36 cellular contexts compared by ENCODE assay signal in genomic region chr7:126958367-126958766, GRCh38.
"Had no signal": no experiment of that assay in that cellular context is flagged by ENCODE, and none has a peak within 500 bp of the region (broad histone marks: within the 10 kb centered on the region; RNA-seq: fewer than 3 reads in every experiment).

No MANE protein-coding gene starts in this region.

- H3K27ac Mint-ChIP-seq: activated B cell treated with CpG ODN at 0.5 μM for 24 hours; activated CD8-positive, alpha-beta memory T cell treated with anti-CD3 and anti-CD28 coated beads, Interleukin-2, amount 10 ng/mL, durations not matched to agents 7 days and 5 days; activated CD8-positive, alpha-beta T cell treated with anti-CD3 and anti-CD28 coated beads, Interleukin-2, amount 10 ng/mL, durations not matched to agents 7 days and 5 days; activated naive CD4-positive, alpha-beta T cell treated with anti-CD3 and anti-CD28 coated beads for 36 hours; activated naive CD4-positive, alpha-beta T cell treated with anti-CD3 and anti-CD28 coated beads, Interleukin-2, amount 50 U/mL, for 24 hours; activated naive CD8-positive, alpha-beta T cell treated with anti-CD3 and anti-CD28 coated beads for 36 hours; activated T-helper 1 cell treated with anti-CD3 and anti-CD28 coated beads, Interleukin-12 subunit alpha, Interleukin-12 subunit beta, Interleukin-2, Interleukin-4 antibody, amounts not matched to agents 30 ng/mL and 10 ng/mL and 1 ng/mL, durations not matched to agents 14 hours and 24 hours and 36 hours; activated T-helper 2 cell treated with anti-CD3 and anti-CD28 coated beads, Interferon-gamma antibody, Interleukin-2, Interleukin-4, amounts not matched to agents 10 μg/mL and 5 μg/mL and 100 μg/mL, durations not matched to agents 14 hours and 24 hours and 36 hours; T-helper 17 cell; T-helper 2 cell treated with Interferon-gamma antibody and Interleukin-4, amounts not matched to agents 5 μg/mL and 100 μg/mL, for 36 hours had no signal

- H3K4me1 Mint-ChIP-seq: activated B cell treated with CpG ODN at 0.5 μM for 24 hours; activated CD8-positive, alpha-beta memory T cell treated with anti-CD3 and anti-CD28 coated beads, Interleukin-2, amount 10 ng/mL, durations not matched to agents 7 days and 5 days; activated naive CD4-positive, alpha-beta T cell treated with anti-CD3 and anti-CD28 coated beads, Interleukin-2, amount 50 U/mL, for 24 hours; activated naive CD8-positive, alpha-beta T cell treated with anti-CD3 and anti-CD28 coated beads for 36 hours; activated naive CD8-positive, alpha-beta T cell treated with anti-CD3 and anti-CD28 coated beads, Interleukin-2, amount 50 U/mL, for 24 hours; T-helper 17 cell had no signal

- ATAC-seq: activated CD4-positive, CD25-positive, alpha-beta regulatory T cell treated with anti-CD3 and anti-CD28 coated beads, Interleukin-2, amount 50 U/mL, for 24 hours; activated CD8-positive, alpha-beta memory T cell treated with anti-CD3 and anti-CD28 coated beads, Interleukin-2, amount 10 ng/mL, durations not matched to agents 7 days and 5 days; activated CD8-positive, alpha-beta T cell treated with anti-CD3 and anti-CD28 coated beads, Interleukin-2, amount 10 ng/mL, durations not matched to agents 7 days and 5 days; activated naive CD8-positive, alpha-beta T cell treated with anti-CD3 and anti-CD28 coated beads, Interleukin-2, amount 50 U/mL, for 24 hours; body of pancreas; gastroesophageal sphincter; T-helper 17 cell had no signal

- H3K4me1 ChIP-seq: adrenal gland, body of pancreas, esophagus squamous epithelium, gastroesophageal sphincter had no signal

- H3K4me3 ChIP-seq: adrenal gland, body of pancreas, esophagus squamous epithelium, gastroesophageal sphincter had no signal

- H3K36me3 Mint-ChIP-seq: activated CD8-positive, alpha-beta memory T cell treated with anti-CD3 and anti-CD28 coated beads, Interleukin-2, amount 10 ng/mL, durations not matched to agents 7 days and 5 days; activated naive CD4-positive, alpha-beta T cell treated with anti-CD3 and anti-CD28 coated beads, Interleukin-2, amount 50 U/mL, for 24 hours; activated naive CD8-positive, alpha-beta T cell treated with anti-CD3 and anti-CD28 coated beads for 36 hours had no signal

- H3K9me3 Mint-ChIP-seq: activated naive CD4-positive, alpha-beta T cell treated with anti-CD3 and anti-CD28 coated beads for 36 hours; activated naive CD4-positive, alpha-beta T cell treated with anti-CD3 and anti-CD28 coated beads, Interleukin-2, amount 50 U/mL, for 24 hours; activated naive CD8-positive, alpha-beta T cell treated with anti-CD3 and anti-CD28 coated beads for 36 hours; activated naive CD8-positive, alpha-beta T cell treated with anti-CD3 and anti-CD28 coated beads, Interleukin-2, amount 50 U/mL, for 24 hours; activated T-helper 1 cell treated with anti-CD3 and anti-CD28 coated beads, Interleukin-12 subunit alpha, Interleukin-12 subunit beta, Interleukin-2, Interleukin-4 antibody, amounts not matched to agents 30 ng/mL and 10 ng/mL and 1 ng/mL, durations not matched to agents 14 hours and 24 hours and 36 hours; activated T-helper 2 cell treated with anti-CD3 and anti-CD28 coated beads, Interferon-gamma antibody, Interleukin-2, Interleukin-4, amounts not matched to agents 10 μg/mL and 5 μg/mL and 100 μg/mL, durations not matched to agents 14 hours and 24 hours and 36 hours; T-helper 2 cell treated with Interferon-gamma antibody and Interleukin-4, amounts not matched to agents 5 μg/mL and 100 μg/mL, for 36 hours had no signal

- H3K9me3 ChIP-seq: adrenal gland, body of pancreas, gastroesophageal sphincter had no signal

- FAIRE-seq: endometrium, endothelial cell of umbilical vein had no signal

- H3K4me3 Mint-ChIP-seq: activated B cell treated with CpG ODN at 0.5 μM for 24 hours; activated CD8-positive, alpha-beta memory T cell treated with anti-CD3 and anti-CD28 coated beads, Interleukin-2, amount 10 ng/mL, durations not matched to agents 7 days and 5 days; activated CD8-positive, alpha-beta T cell treated with anti-CD3 and anti-CD28 coated beads, Interleukin-2, amount 10 ng/mL, durations not matched to agents 7 days and 5 days; activated naive CD4-positive, alpha-beta T cell treated with anti-CD3 and anti-CD28 coated beads for 36 hours; activated naive CD4-positive, alpha-beta T cell treated with anti-CD3 and anti-CD28 coated beads, Interleukin-2, amount 50 U/mL, for 24 hours; activated naive CD8-positive, alpha-beta T cell treated with anti-CD3 and anti-CD28 coated beads for 36 hours; activated naive CD8-positive, alpha-beta T cell treated with anti-CD3 and anti-CD28 coated beads, Interleukin-2, amount 50 U/mL, for 24 hours; activated T-helper 1 cell treated with anti-CD3 and anti-CD28 coated beads, Interleukin-12 subunit alpha, Interleukin-12 subunit beta, Interleukin-2, Interleukin-4 antibody, amounts not matched to agents 30 ng/mL and 10 ng/mL and 1 ng/mL, durations not matched to agents 14 hours and 24 hours and 36 hours; T-helper 17 cell; T-helper 2 cell treated with Interferon-gamma antibody and Interleukin-4, amounts not matched to agents 5 μg/mL and 100 μg/mL, for 36 hours had no signal

- H3K27ac ChIP-seq: adrenal gland, body of pancreas, epithelial cell of prostate, esophagus squamous epithelium, gastroesophageal sphincter, WERI-Rb-1 had no signal

- DNase-seq: activated B cell treated with CpG ODN at 0.5 μM for 24 hours; activated CD4-positive, alpha-beta T cell treated with anti-CD3 and anti-CD28 coated beads for 48 hours; activated CD4-positive, alpha-beta T cell treated with anti-CD3 and anti-CD28 coated beads, Interleukin-2, amount 50 U/mL, for 1 hour; activated CD4-positive, alpha-beta T cell treated with anti-CD3 and anti-CD28 coated beads, Interleukin-2, amount 50 U/mL, for 48 hours; activated CD8-positive, alpha-beta memory T cell treated with anti-CD3 and anti-CD28 coated beads, Interleukin-2, amount 10 ng/mL, durations not matched to agents 7 days and 5 days; activated CD8-positive, alpha-beta memory T cell treated with anti-CD3 and anti-CD28 coated beads, Interleukin-2, amount 50 U/mL, for 4 hours; activated CD8-positive, alpha-beta T cell treated with anti-CD3 and anti-CD28 coated beads, Interleukin-2, amount 10 ng/mL, durations not matched to agents 7 days and 5 days; activated effector memory CD4-positive, alpha-beta T cell treated with anti-CD3 and anti-CD28 coated beads, Interleukin-2, amount 50 U/mL, for 16 hours; activated naive CD4-positive, alpha-beta T cell treated with anti-CD3 and anti-CD28 coated beads for 36 hours; activated naive CD8-positive, alpha-beta T cell treated with anti-CD3 and anti-CD28 coated beads for 36 hours; activated naive CD8-positive, alpha-beta T cell treated with anti-CD3 and anti-CD28 coated beads, Interleukin-2, amount 50 U/mL, for 24 hours; activated T-cell treated with anti-CD3 and anti-CD28 coated beads, Interleukin-2, amount 50 U/mL, for 1 hour; activated T-cell treated with anti-CD3 and anti-CD28 coated beads, Interleukin-2, amount 50 U/mL, for 48 hours; adrenal gland; amygdala; aorta; body of pancreas; central memory CD4-positive, alpha-beta T cell; cerebellar nuclear complex; cortex of kidney; effector CD8-positive, alpha-beta T cell; esophagus squamous epithelium; foreskin melanocyte; T-helper 1 cell; T-helper 17 cell; T1000; WERI-Rb-1 had no signal

- H3K36me3 ChIP-seq: adrenal gland, esophagus squamous epithelium, gastroesophageal sphincter, WERI-Rb-1 had no signal
